19 cellular contexts compared by ENCODE assay signal in genomic region chr4:80099671-80100070, GRCh38. TPM values are rescaled to one million over a fixed set of nuclear protein-coding genes. Genes with fewer than 3 reads are reported as not detected.
DNase-seq lines count a peak whose midpoint lies in the region; ATAC-seq and TF ChIP-seq lines count a peak whose summit lies in the region.
"Had no signal": no experiment of that assay in that cellular context is flagged by ENCODE, and none has a peak within 500 bp of the region (broad histone marks: within the 10 kb centered on the region; RNA-seq: fewer than 3 reads in every experiment).

No MANE protein-coding gene starts in this region.

- peaks cover 5% of the 10 kb centered on the region for H3K36me3 Mint-ChIP-seq in T-helper 17 cell (ENCODE audit: low read depth)
- H3K36me3 Mint-ChIP-seq: CD4-positive, CD25-positive, alpha-beta regulatory T cell; CD8-positive, alpha-beta T cell had no signal

- peak overlapping the region; percentile 92 for H3K27ac Mint-ChIP-seq in T-helper 17 cell
- H3K27ac Mint-ChIP-seq: B cell; CD4-positive, CD25-positive, alpha-beta regulatory T cell; CD8-positive, alpha-beta T cell had no signal

- H3K9me3 ChIP-seq in T-helper 17 cell (ENCODE audit: control insufficient read depth, low read length, poor library complexity, severe bottlenecking) (no peaks in the 10 kb centered on the region), neutrophil (no peaks in the 10 kb centered on the region)
- H3K9me3 ChIP-seq: BLaER1, Caco-2, HAP-1 had no signal

- DNase-seq in ELR (ENCODE audit: low read depth), result peak; percentile 25
- peak; percentile 6 for DNase-seq in HCEC 1CT
- DNase-seq in T-helper 17 cell, result no peak
- no peak for DNase-seq in amniotic stem cell (lab: John Stamatoyannopoulos, UW)
- no peak for DNase-seq in NCI-H774 (lab: John Stamatoyannopoulos, UW)
- DNase-seq: Caco-2; CD4-positive, CD25-positive, alpha-beta regulatory T cell; CD8-positive, alpha-beta T cell; DMS79; EL; GF-D8; GOT3 had no signal

- no peak for TF ChIP-seq CTCF in neutrophil (IDR thresholded peaks at IDR 0.05)

- H3K4me1 Mint-ChIP-seq in T-helper 17 cell, result peaks cover 13% of the 10 kb centered on the region

- no peak overlapping the region for H3K4me3 Mint-ChIP-seq in T-helper 17 cell
- H3K4me3 Mint-ChIP-seq: B cell; CD4-positive, CD25-positive, alpha-beta regulatory T cell; CD8-positive, alpha-beta T cell had no signal

- H3K4me1 ChIP-seq in neutrophil (ENCODE audit: control insufficient read depth in 1 of 2, insufficient read depth in 1 of 2, low read depth in 1 of 2, low read length in 1 of 2), result peaks cover 49 to 52% of the 10 kb centered on the region in 2 experiments
- H3K4me1 ChIP-seq: Caco-2, HAP-1 had no signal

- H3K27me3 Mint-ChIP-seq in T-helper 17 cell, result peaks cover 8% of the 10 kb centered on the region

- no peak overlapping the region for H3K4me3 ChIP-seq in neutrophil (ENCODE audit: low read depth in 1 of 2, low read length in 1 of 2)
- H3K4me3 ChIP-seq: BLaER1, HAP-1 had no signal

- peak overlapping the region; percentile 76 for H3K27ac ChIP-seq in neutrophil
- H3K27ac ChIP-seq: 22Rv1, BLaER1, C4-2B had no signal

- no peaks in the 10 kb centered on the region for H3K36me3 ChIP-seq in neutrophil
- H3K36me3 ChIP-seq: BLaER1, HAP-1 had no signal

- no peak for ATAC-seq in T-helper 17 cell
- no peak for ATAC-seq in HG03045 (IDR thresholded peaks at IDR 0.05; ENCODE audit: unreplicated experiment)
- ATAC-seq: CD8-positive, alpha-beta T cell had no signal

- H3K27me3 ChIP-seq in neutrophil, result no peaks in the 10 kb centered on the region
- H3K27me3 ChIP-seq: BLaER1 had no signal

RNA-seq across cellular contexts. Expression of gene ANTXR2, which starts 26.6 kb away (rescaled TPM):
- total RNA-seq in T-helper 17 cell, result 10 to 100 TPM; 58.0 to 58.9 TPM

Comparison
In these comparisons a context has a peak if more than half of its experiments do, and no peak if none do; other contexts are left out.
1. DNase-seq: peak in ELR (single experiment) and HCEC 1CT (single experiment); none in T-helper 17 cell (0 of 3), amniotic stem cell (single experiment) and NCI-H774 (single experiment).